ENCODE assay signal across 15 cellular contexts in genomic region chr17:72576289-72576759, GRCh38.
A peak's percentile ranks its signal among the peaks of the same experiment; 100 is the strongest.
DNase-seq lines count a peak whose midpoint lies in the region; ATAC-seq and TF ChIP-seq lines count a peak whose summit lies in the region.
"Had no signal": no experiment of that assay in that cellular context is flagged by ENCODE, and none has a peak within 500 bp of the region (broad histone marks: within the 10 kb centered on the region; RNA-seq: fewer than 3 reads in every experiment).

No MANE protein-coding gene starts in this region.

- H3K4me3 Mint-ChIP-seq in nephron progenitor cell = peak overlapping the region; percentile 41

- peak; percentile 64 for DNase-seq in COLO829 (ENCODE audit: low spot score)
- DNase-seq in RPMI7951 (ENCODE audit: low read depth) = peak; percentile 62
- peak; percentile 82 for DNase-seq in globus pallidus (ENCODE audit: low spot score)
- DNase-seq in nephron progenitor cell = no peak
- no peak for DNase-seq in NCI-H748 (lab: John Stamatoyannopoulos, UW; ENCODE audit: unreplicated experiment)
- no peak for DNase-seq in NAMALWA (ENCODE audit: low spot score)
- no peak for DNase-seq in NCI-H446 treated with DMSO at 0.1 percent for 48 hours (lab: John Stamatoyannopoulos, UW)
- DNase-seq: activated gamma-delta T cell treated with Interleukin-2 at 50 U/mL for 16 hours; colonic mucosa; erythroblast; NCI-H526; stimulated activated CD4-positive, alpha-beta T cell treated with anti-CD3 and anti-CD28 coated beads, Interleukin-2, amount 100 ng/mL, for 24 hours; T-helper 9 cell had no signal

- H3K27me3 Mint-ChIP-seq in nephron progenitor cell (ENCODE audit: low read depth, poor library complexity) = peaks cover 24% of the 10 kb centered on the region

- no peak for TF ChIP-seq CTCF in nephron progenitor cell (IDR thresholded peaks at IDR 0.05)

- peaks cover 58% of the 10 kb centered on the region for H3K4me1 Mint-ChIP-seq in nephron progenitor cell

- H3K9me3 Mint-ChIP-seq in nephron progenitor cell = no peaks in the 10 kb centered on the region

- peak overlapping the region; percentile 73 for H3K27ac Mint-ChIP-seq in nephron progenitor cell

- H3K36me3 Mint-ChIP-seq in nephron progenitor cell (ENCODE audit: low read depth) = no peaks in the 10 kb centered on the region

- no peak for ATAC-seq in activated CD4-positive, CD25-positive, alpha-beta regulatory T cell treated with anti-CD3 and anti-CD28 coated beads, Interleukin-2, amount 50 U/mL, for 24 hours
- ATAC-seq: gastroesophageal sphincter had no signal

Comparison
In these comparisons a context has a peak if more than half of its experiments do, and no peak if none do; other contexts are left out.
1. DNase-seq: peak in COLO829 (single experiment), RPMI7951 (single experiment) and globus pallidus (single experiment); none in nephron progenitor cell (single experiment), NCI-H748 (single experiment), NAMALWA (single experiment) and NCI-H446 treated with DMSO at 0.1 percent for 48 hours (single experiment).